Comparison of ENCODE assay signal across 18 cellular contexts in genomic region chr2:6394266-6394665, GRCh38.
A peak's percentile ranks its signal among the peaks of the same experiment; 100 is the strongest.
DNase-seq lines count a peak whose midpoint lies in the region; FAIRE-seq and TF ChIP-seq lines count a peak whose summit lies in the region.
"Had no signal": no experiment of that assay in that cellular context is flagged by ENCODE, and none has a peak within 500 bp of the region (broad histone marks: within the 10 kb centered on the region; RNA-seq: fewer than 3 reads in every experiment).

No MANE protein-coding gene starts in this region.

- no peaks in the 10 kb centered on the region; the same call in 1 of the 2 replicates for H3K36me3 ChIP-seq in OCI-LY1 (ENCODE audit: insufficient read depth, low read length)
- H3K36me3 ChIP-seq: SJSA1 had no signal

- no peaks in the 10 kb centered on the region for H3K79me2 ChIP-seq in OCI-LY1 (ENCODE audit: insufficient read depth, low read length)

- H3K27ac ChIP-seq in OCI-LY1 (ENCODE audit: low read depth, low read length, poor library complexity, severe bottlenecking): no peak overlapping the region
- H3K27ac ChIP-seq: SJSA1 had no signal

- H3K27me3 ChIP-seq in OCI-LY1 (ENCODE audit: insufficient read depth, low read length): no peaks in the 10 kb centered on the region
- H3K27me3 ChIP-seq: SJSA1 had no signal

- intact Hi-C loops in lower leg skin (cut with DNase I; ENCODE audit: low total_unique reads): no loop called here

- peaks cover 10% of the 10 kb centered on the region for H3K9me3 ChIP-seq in OCI-LY1 (ENCODE audit: low read length)
- H3K9me3 ChIP-seq: Caco-2 had no signal

- H3F3A ChIP-seq in OCI-LY1 (ENCODE audit: insufficient read depth, low read length): no peaks in the 10 kb centered on the region; the same call in 1 of the 2 replicates

- no peaks in the 10 kb centered on the region for H3K9me2 ChIP-seq in OCI-LY1 (ENCODE audit: low read depth, low read length)

- TF ChIP-seq CTCF in OCI-LY1 (IDR thresholded peaks at IDR 0.05; ENCODE audit: low read length) (no peak), lower leg skin (IDR thresholded peaks at IDR 0.05) (no peak)

- DNase-seq in GM12891 (ENCODE audit: insufficient read length, low spot score): no peak
- DNase-seq in NCI-H1436 (lab: John Stamatoyannopoulos, UW): peak; percentile 65
- DNase-seq in kidney tubule cell (ENCODE audit: low spot score): peak; percentile 58
- DNase-seq in lower leg skin (ENCODE audit: low spot score in 2 of 2): no peak
- DNase-seq in NCI-H2107 (lab: John Stamatoyannopoulos, UW): no peak
- DNase-seq in NCI-H2107 treated with DMSO at 0.1 percent for 48 hours (lab: John Stamatoyannopoulos, UW; ENCODE audit: unreplicated experiment): no peak
- DNase-seq in activated CD4-positive, alpha-beta T cell treated with anti-CD3 and anti-CD28 coated beads, Interleukin-2, amount 50 U/mL, for 4 hours: no peak
- DNase-seq: ACHN, Caco-2, DMS79, NCI-H2029, NCI-H446, NCI-H774, SW 1271 had no signal

- H3K4me3 ChIP-seq in OCI-LY1 (ENCODE audit: low read depth, low read length, poor library complexity, severe bottlenecking) (no peak overlapping the region), lower leg skin (ENCODE audit: low read depth, poor library complexity, severe bottlenecking) (no peak overlapping the region)
- H3K4me3 ChIP-seq: GM23338, SJSA1 had no signal

- H3K4me2 ChIP-seq in OCI-LY1 (ENCODE audit: low read length): no peak overlapping the region
- H3K4me2 ChIP-seq: GM23338 had no signal

- peaks cover 5% of the 10 kb centered on the region for H3K4me1 ChIP-seq in OCI-LY1 (ENCODE audit: insufficient read depth, low read length, severe bottlenecking)
- H3K4me1 ChIP-seq: Caco-2, SJSA1 had no signal

- H3K9ac ChIP-seq in OCI-LY1 (ENCODE audit: low read length): no peak overlapping the region

- whole genome bisulfite sequencing in lower leg skin, 2 donors: 86 to 88% methylated on average over 2 of the region's 2 CpGs

- H4K20me1 ChIP-seq in OCI-LY1 (ENCODE audit: insufficient read depth, low read length): no peaks in the 10 kb centered on the region

- FAIRE-seq in GM12891 (lab: Jason Lieb, UNC): peak; percentile 26
- FAIRE-seq: GM18507 had no signal

- H2AFZ ChIP-seq in OCI-LY1 (ENCODE audit: low read length): peak overlapping the region; percentile 79; the same call in 1 of the 2 replicates
- H2AFZ ChIP-seq: GM23338 had no signal

- TF ChIP-seq POLR2A in GM12891 (IDR thresholded peaks at IDR 0.05; ENCODE audit: low read depth, low read length): no peak
- TF ChIP-seq POLR2A in lower leg skin (IDR thresholded peaks at IDR 0.05): no peak

TF ChIP-seq in GM12891, 5 proteins besides CTCF, POLR2A, EP300 and RAD21:
- TF ChIP-seq SPI1 (IDR thresholded peaks at IDR 0.05; ENCODE audit: low read depth, low read length): no peak
- TF ChIP-seq POU2F2 (IDR thresholded peaks at IDR 0.05; ENCODE audit: low read depth, low read length): no peak
- TF ChIP-seq PAX5 (IDR thresholded peaks at IDR 0.05; ENCODE audit: insufficient read depth, low read length, severe bottlenecking): no peak
- no peak for TF ChIP-seq TAF1 (IDR thresholded peaks at IDR 0.05; ENCODE audit: low read depth, low read length)
- no peak for TF ChIP-seq POLR2AphosphoS5 (IDR thresholded peaks at IDR 0.05; ENCODE audit: low read depth, low read length)

Comparison
In these comparisons a context has a peak if more than half of its experiments do, and no peak if none do; other contexts are left out.
1. DNase-seq: peak in NCI-H1436 (single experiment) and kidney tubule cell (single experiment); none in GM12891 (single experiment), lower leg skin (0 of 2), NCI-H2107 (single experiment), NCI-H2107 treated with DMSO at 0.1 percent for 48 hours (single experiment) and activated CD4-positive, alpha-beta T cell treated with anti-CD3 and anti-CD28 coated beads, Interleukin-2, amount 50 U/mL, for 4 hours (0 of 2).